Comparison of ENCODE assay signal across 1 cellular context in the genomic region with DNA sequence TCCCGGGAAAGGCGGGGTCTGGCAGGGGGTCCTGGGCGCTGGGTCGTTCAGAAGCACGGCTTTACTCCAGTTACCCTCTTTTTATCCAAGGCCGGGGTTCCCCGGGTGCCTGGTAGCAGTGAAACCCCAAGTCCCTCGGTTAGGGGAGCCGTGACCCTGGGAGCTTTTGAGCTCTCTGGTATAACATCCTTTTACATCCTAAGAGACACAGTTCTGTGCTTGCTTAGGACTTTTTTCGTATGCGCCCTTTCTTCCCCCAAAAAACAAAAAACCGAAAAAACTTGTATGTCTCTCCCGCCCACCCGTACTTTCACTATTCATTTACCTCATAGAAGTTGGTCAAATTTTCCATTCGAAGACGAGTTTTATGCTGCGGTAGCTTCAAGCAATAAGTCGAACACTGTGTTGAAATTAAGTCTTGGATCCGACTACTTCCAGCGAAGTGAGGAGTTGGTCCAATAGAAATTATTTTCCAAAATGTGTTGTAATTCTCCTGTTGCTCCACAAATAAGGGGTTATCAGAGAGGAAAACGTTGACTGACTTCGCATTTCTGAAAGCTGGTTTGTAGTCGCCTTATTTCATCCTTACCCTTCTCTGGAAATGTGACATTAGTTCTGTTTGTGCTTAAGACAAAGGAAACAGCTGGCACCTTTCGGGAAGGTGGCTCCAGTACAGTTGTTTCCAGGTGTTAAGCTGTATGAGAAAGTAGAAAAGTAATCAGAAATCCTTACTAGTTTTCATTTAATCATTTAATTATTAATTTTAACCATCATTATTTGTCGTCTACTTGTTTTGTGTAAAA.
TF ChIP-seq lines count a peak whose summit lies in the region.

No MANE protein-coding gene starts in this region.

TF ChIP-seq in GM12878, 131 proteins besides CTCF, POLR2A, EP300 and RAD21 (continued from another document and continues in another):
- TF ChIP-seq, protein P1, sequence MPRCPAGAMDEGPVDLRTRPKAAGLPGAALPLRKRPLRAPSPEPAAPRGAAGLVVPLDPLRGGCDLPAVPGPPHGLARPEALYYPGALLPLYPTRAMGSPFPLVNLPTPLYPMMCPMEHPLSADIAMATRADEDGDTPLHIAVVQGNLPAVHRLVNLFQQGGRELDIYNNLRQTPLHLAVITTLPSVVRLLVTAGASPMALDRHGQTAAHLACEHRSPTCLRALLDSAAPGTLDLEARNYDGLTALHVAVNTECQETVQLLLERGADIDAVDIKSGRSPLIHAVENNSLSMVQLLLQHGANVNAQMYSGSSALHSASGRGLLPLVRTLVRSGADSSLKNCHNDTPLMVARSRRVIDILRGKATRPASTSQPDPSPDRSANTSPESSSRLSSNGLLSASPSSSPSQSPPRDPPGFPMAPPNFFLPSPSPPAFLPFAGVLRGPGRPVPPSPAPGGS (IDR thresholded peaks at IDR 0.05; ENCODE audit: borderline replicate concordance, insufficient read depth, low read depth, low read length, poor library complexity, severe bottlenecking) = peak; percentile 42
- TF ChIP-seq POLR2AphosphoS2 (IDR thresholded peaks at IDR 0.05; ENCODE audit: low read depth, low read length) (no peak), TCF7 (IDR thresholded peaks at IDR 0.05; ENCODE audit: borderline replicate concordance) (peak; percentile 22; the same call in 1 of the 2 replicates), POLR2AphosphoS5 (IDR thresholded peaks at IDR 0.05; ENCODE audit: low read length) (no peak; the same call in none of the 2 replicates), RFX5 (IDR thresholded peaks at IDR 0.05; ENCODE audit: low read depth, low read length) (no peak), CHD4 (IDR thresholded peaks at IDR 0.05) (no peak), EED (IDR thresholded peaks at IDR 0.05; ENCODE audit: low read depth) (peak; percentile 33; the same call in 1 of the 2 replicates), MYB (IDR thresholded peaks at IDR 0.05; ENCODE audit: borderline replicate concordance, low read depth, low read length) (no peak), LARP7 (IDR thresholded peaks at IDR 0.05) (no peak), TAF1 (IDR thresholded peaks at IDR 0.05; ENCODE audit: borderline replicate concordance, low read depth, low read length) (no peak), GATAD2B (conservative IDR thresholded peaks at IDR 0.05; ENCODE audit: low read depth) (no peak; the same call in 1 of the 2 replicates), CHD1 (IDR thresholded peaks at IDR 0.05; ENCODE audit: low read depth, low read length) (0 out of 2 replicates have a peak, but pooled peaks have one; percentile 26), SMARCA5 (IDR thresholded peaks at IDR 0.05) (no peak), SUPT20H (IDR thresholded peaks at IDR 0.05; ENCODE audit: borderline replicate concordance, control insufficient read depth, low read depth, low read length) (no peak), PAX5 (IDR thresholded peaks at IDR 0.05; ENCODE audit: borderline replicate concordance, low read depth, low read length) (no peak), ATF7 (IDR thresholded peaks at IDR 0.05; ENCODE audit: low read depth) (peak; percentile 97), BRCA1 (IDR thresholded peaks at IDR 0.05; ENCODE audit: low read depth, low read length) (no peak), KAT2A (conservative IDR thresholded peaks at IDR 0.05; ENCODE audit: control insufficient read depth, low read depth, low read length) (no peak), SMC3 (IDR thresholded peaks at IDR 0.05; ENCODE audit: borderline replicate concordance, low read length) (no peak; the same call in 1 of the 2 replicates), NR2C2 (IDR thresholded peaks at IDR 0.05; ENCODE audit: borderline replicate concordance, control insufficient read depth, insufficient read length, low read depth) (no peak), ZNF274 (IDR thresholded peaks at IDR 0.05; ENCODE audit: insufficient read depth, insufficient read length) (no peak), ZBED1 (IDR thresholded peaks at IDR 0.05; ENCODE audit: borderline replicate concordance) (peak; percentile 73; the same call in 1 of the 2 replicates), BHLHE40 (IDR thresholded peaks at IDR 0.05; ENCODE audit: borderline replicate concordance in 1 of 2, low read depth in 2 of 2, low read length in 1 of 2) (no peak), FOXK2 (IDR thresholded peaks at IDR 0.05) (no peak), MEF2A (IDR thresholded peaks at IDR 0.05; ENCODE audit: insufficient read depth, low read depth, low read length) (0 out of 2 replicates have a peak, but pooled peaks have one; percentile 49), CEBPB (IDR thresholded peaks at IDR 0.05; ENCODE audit: borderline replicate concordance in 1 of 2, low read depth in 2 of 2, low read length in 2 of 2) (peak in 1 of 2 experiments; percentile 62; a peak in 1 of 4 replicates), MTA3 (IDR thresholded peaks at IDR 0.05; ENCODE audit: borderline replicate concordance, low read length) (0 out of 2 replicates have a peak, but pooled peaks have one; percentile 76), HDAC6 (IDR thresholded peaks at IDR 0.05; ENCODE audit: unreplicated experiment) (no peak), POU2F2 (IDR thresholded peaks at IDR 0.05; ENCODE audit: borderline replicate concordance, low read depth, low read length) (no peak), SREBF2 (IDR thresholded peaks at IDR 0.05; ENCODE audit: low read length) (no peak)
- TF ChIP-seq, protein P2, sequence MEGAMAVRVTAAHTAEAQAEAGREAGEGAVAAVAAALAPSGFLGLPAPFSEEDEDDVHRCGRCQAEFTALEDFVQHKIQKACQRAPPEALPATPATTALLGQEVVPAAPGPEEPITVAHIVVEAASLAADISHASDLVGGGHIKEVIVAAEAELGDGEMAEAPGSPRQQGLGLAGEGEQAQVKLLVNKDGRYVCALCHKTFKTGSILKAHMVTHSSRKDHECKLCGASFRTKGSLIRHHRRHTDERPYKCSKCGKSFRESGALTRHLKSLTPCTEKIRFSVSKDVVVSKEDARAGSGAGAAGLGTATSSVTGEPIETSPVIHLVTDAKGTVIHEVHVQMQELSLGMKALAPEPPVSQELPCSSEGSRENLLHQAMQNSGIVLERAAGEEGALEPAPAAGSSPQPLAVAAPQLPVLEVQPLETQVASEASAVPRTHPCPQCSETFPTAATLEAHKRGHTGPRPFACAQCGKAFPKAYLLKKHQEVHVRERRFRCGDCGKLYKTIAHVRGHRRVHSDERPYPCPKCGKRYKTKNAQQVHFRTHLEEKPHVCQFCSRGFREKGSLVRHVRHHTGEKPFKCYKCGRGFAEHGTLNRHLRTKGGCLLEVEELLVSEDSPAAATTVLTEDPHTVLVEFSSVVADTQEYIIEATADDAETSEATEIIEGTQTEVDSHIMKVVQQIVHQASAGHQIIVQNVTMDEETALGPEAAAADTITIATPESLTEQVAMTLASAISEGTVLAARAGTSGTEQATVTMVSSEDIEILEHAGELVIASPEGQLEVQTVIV (IDR thresholded peaks at IDR 0.05; ENCODE audit: borderline replicate concordance, partially characterized antibody) = no peak
- TF ChIP-seq, protein P3, sequence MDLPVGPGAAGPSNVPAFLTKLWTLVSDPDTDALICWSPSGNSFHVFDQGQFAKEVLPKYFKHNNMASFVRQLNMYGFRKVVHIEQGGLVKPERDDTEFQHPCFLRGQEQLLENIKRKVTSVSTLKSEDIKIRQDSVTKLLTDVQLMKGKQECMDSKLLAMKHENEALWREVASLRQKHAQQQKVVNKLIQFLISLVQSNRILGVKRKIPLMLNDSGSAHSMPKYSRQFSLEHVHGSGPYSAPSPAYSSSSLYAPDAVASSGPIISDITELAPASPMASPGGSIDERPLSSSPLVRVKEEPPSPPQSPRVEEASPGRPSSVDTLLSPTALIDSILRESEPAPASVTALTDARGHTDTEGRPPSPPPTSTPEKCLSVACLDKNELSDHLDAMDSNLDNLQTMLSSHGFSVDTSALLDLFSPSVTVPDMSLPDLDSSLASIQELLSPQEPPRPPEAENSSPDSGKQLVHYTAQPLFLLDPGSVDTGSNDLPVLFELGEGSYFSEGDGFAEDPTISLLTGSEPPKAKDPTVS (IDR thresholded peaks at IDR 0.05; ENCODE audit: low read depth, low read length) = no peak
- TF ChIP-seq, protein P4, sequence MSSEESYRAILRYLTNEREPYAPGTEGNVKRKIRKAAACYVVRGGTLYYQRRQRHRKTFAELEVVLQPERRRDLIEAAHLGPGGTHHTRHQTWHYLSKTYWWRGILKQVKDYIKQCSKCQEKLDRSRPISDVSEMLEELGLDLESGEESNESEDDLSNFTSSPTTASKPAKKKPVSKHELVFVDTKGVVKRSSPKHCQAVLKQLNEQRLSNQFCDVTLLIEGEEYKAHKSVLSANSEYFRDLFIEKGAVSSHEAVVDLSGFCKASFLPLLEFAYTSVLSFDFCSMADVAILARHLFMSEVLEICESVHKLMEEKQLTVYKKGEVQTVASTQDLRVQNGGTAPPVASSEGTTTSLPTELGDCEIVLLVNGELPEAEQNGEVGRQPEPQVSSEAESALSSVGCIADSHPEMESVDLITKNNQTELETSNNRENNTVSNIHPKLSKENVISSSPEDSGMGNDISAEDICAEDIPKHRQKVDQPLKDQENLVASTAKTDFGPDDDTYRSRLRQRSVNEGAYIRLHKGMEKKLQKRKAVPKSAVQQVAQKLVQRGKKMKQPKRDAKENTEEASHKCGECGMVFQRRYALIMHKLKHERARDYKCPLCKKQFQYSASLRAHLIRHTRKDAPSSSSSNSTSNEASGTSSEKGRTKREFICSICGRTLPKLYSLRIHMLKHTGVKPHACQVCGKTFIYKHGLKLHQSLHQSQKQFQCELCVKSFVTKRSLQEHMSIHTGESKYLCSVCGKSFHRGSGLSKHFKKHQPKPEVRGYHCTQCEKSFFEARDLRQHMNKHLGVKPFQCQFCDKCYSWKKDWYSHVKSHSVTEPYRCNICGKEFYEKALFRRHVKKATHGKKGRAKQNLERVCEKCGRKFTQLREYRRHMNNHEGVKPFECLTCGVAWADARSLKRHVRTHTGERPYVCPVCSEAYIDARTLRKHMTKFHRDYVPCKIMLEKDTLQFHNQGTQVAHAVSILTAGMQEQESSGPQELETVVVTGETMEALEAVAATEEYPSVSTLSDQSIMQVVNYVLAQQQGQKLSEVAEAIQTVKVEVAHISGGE (CRISPR knock-in tag; IDR thresholded peaks at IDR 0.05) = no peak
- TF ChIP-seq, protein P5, sequence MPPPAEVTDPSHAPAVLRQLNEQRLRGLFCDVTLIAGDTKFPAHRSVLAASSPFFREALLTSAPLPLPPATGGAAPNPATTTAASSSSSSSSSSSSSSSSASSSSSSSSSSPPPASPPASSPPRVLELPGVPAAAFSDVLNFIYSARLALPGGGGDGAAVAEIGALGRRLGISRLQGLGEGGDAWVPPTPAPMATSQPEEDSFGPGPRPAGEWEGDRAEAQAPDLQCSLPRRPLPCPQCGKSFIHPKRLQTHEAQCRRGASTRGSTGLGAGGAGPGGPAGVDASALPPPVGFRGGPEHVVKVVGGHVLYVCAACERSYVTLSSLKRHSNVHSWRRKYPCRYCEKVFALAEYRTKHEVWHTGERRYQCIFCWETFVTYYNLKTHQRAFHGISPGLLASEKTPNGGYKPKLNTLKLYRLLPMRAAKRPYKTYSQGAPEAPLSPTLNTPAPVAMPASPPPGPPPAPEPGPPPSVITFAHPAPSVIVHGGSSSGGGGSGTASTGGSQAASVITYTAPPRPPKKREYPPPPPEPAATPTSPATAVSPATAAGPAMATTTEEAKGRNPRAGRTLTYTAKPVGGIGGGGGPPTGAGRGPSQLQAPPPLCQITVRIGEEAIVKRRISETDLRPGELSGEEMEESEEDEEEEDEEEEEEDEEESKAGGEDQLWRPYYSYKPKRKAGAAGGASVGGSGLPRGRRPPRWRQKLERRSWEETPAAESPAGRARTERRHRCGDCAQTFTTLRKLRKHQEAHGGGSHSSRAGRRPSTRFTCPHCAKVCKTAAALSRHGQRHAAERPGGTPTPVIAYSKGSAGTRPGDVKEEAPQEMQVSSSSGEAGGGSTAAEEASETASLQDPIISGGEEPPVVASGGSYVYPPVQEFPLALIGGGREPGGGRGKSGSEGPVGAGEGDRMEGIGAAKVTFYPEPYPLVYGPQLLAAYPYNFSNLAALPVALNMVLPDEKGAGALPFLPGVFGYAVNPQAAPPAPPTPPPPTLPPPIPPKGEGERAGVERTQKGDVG (CRISPR knock-in tag; IDR thresholded peaks at IDR 0.05) = no peak
- TF ChIP-seq, protein P6, sequence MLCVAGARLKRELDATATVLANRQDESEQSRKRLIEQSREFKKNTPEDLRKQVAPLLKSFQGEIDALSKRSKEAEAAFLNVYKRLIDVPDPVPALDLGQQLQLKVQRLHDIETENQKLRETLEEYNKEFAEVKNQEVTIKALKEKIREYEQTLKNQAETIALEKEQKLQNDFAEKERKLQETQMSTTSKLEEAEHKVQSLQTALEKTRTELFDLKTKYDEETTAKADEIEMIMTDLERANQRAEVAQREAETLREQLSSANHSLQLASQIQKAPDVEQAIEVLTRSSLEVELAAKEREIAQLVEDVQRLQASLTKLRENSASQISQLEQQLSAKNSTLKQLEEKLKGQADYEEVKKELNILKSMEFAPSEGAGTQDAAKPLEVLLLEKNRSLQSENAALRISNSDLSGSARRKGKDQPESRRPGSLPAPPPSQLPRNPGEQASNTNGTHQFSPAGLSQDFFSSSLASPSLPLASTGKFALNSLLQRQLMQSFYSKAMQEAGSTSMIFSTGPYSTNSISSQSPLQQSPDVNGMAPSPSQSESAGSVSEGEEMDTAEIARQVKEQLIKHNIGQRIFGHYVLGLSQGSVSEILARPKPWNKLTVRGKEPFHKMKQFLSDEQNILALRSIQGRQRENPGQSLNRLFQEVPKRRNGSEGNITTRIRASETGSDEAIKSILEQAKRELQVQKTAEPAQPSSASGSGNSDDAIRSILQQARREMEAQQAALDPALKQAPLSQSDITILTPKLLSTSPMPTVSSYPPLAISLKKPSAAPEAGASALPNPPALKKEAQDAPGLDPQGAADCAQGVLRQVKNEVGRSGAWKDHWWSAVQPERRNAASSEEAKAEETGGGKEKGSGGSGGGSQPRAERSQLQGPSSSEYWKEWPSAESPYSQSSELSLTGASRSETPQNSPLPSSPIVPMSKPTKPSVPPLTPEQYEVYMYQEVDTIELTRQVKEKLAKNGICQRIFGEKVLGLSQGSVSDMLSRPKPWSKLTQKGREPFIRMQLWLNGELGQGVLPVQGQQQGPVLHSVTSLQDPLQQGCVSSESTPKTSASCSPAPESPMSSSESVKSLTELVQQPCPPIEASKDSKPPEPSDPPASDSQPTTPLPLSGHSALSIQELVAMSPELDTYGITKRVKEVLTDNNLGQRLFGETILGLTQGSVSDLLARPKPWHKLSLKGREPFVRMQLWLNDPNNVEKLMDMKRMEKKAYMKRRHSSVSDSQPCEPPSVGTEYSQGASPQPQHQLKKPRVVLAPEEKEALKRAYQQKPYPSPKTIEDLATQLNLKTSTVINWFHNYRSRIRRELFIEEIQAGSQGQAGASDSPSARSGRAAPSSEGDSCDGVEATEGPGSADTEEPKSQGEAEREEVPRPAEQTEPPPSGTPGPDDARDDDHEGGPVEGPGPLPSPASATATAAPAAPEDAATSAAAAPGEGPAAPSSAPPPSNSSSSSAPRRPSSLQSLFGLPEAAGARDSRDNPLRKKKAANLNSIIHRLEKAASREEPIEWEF (IDR thresholded peaks at IDR 0.05; ENCODE audit: insufficient replicate concordance, low read depth, low read length) = no peak
- TF ChIP-seq, protein P7, sequence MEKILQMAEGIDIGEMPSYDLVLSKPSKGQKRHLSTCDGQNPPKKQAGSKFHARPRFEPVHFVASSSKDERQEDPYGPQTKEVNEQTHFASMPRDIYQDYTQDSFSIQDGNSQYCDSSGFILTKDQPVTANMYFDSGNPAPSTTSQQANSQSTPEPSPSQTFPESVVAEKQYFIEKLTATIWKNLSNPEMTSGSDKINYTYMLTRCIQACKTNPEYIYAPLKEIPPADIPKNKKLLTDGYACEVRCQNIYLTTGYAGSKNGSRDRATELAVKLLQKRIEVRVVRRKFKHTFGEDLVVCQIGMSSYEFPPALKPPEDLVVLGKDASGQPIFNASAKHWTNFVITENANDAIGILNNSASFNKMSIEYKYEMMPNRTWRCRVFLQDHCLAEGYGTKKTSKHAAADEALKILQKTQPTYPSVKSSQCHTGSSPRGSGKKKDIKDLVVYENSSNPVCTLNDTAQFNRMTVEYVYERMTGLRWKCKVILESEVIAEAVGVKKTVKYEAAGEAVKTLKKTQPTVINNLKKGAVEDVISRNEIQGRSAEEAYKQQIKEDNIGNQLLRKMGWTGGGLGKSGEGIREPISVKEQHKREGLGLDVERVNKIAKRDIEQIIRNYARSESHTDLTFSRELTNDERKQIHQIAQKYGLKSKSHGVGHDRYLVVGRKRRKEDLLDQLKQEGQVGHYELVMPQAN (conservative IDR thresholded peaks at IDR 0.05) = no peak
